In the genomic region with DNA sequence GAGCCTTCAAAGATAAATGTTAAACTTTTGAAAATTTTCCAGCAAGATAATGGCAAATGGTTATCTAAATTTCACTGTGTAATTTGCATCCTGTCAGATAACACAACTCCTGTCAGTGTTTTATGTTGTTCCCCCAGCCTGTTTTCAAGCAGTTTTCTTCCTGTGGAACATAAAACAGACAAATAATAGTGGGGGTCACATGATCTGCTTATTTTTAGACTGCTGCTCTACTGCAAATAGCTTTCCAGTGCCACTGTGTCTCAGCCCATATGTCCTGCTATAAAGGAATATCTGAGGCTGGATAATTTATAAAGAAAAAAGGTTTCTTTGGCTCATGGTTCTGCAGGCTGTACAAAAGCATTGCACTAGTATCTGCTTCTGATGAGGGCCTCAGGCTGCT, we compare ENCODE assay signal across 28 cellular contexts. TPM values are rescaled to one million over a fixed set of nuclear protein-coding genes. Genes with fewer than 3 reads are reported as not detected.
DNase-seq lines count a peak whose midpoint lies in the region; ATAC-seq, FAIRE-seq and TF ChIP-seq lines count a peak whose summit lies in the region.
"Had no signal": no experiment of that assay in that cellular context is flagged by ENCODE, and none has a peak within 500 bp of the region (broad histone marks: within the 10 kb centered on the region; RNA-seq: fewer than 3 reads in every experiment).

No MANE protein-coding gene starts in this region.

- H3K27ac ChIP-seq in ascending aorta (peak overlapping the region; percentile 48 to 53), caudate nucleus (ENCODE audit: low read depth, low read length) (peak overlapping the region; percentile 53), subcutaneous abdominal adipose tissue (ENCODE audit: low read depth, low read length) (peak overlapping the region; percentile 29), HepG2 (ENCODE audit: extremely low read length, insufficient read depth, low read length) (no peak overlapping the region)
- H3K27ac ChIP-seq: PC-9, RWPE1 had no signal

- peak; percentile 72 for ATAC-seq in left ventricle myocardium superior
- ATAC-seq in HepG2, result no peak
- ATAC-seq: GM12878, GM23338 had no signal

- H3K36me3 ChIP-seq in ascending aorta, result no peaks in the 10 kb centered on the region
- no peaks in the 10 kb centered on the region for H3K36me3 ChIP-seq in subcutaneous abdominal adipose tissue (ENCODE audit: control insufficient read depth in 5 of 5, insufficient read depth in 5 of 5, low read length in 5 of 5)
- no peaks in the 10 kb centered on the region for H3K36me3 ChIP-seq in HepG2 (replicated peaks in 1 of 2; ENCODE audit: control insufficient read depth in 1 of 2, insufficient read depth in 2 of 2, low read length in 2 of 2)
- H3K36me3 ChIP-seq: MG63 had no signal

- H3K9ac ChIP-seq in subcutaneous abdominal adipose tissue (ENCODE audit: low read length in 5 of 5) (no peak overlapping the region), HepG2 (ENCODE audit: insufficient read depth, low read depth, low read length) (no peak overlapping the region)

- in situ Hi-C loops in HepG2 (cut with HindIII; ENCODE audit: extremely low pct_ligation_motif_present, low pct_unique_long_range_greater_than_20kb), result no loop called here

- TF ChIP-seq CTCF in ascending aorta (IDR thresholded peaks at IDR 0.05) (no peak), HepG2 (CRISPR knock-in tag; IDR thresholded peaks at IDR 0.05) (no peak)

- H3K4me1 ChIP-seq in ascending aorta (peaks cover 1 to 46% of the 10 kb centered on the region in 2 donors), subcutaneous abdominal adipose tissue (ENCODE audit: control insufficient read depth in 5 of 5, insufficient read depth in 5 of 5, low read length in 5 of 5) (peaks cover 2 to 34% (median 24%) of the 10 kb centered on the region in 5 donors), HepG2 (ENCODE audit: insufficient read depth, low read length) (no peaks in the 10 kb centered on the region)

- no peaks in the 10 kb centered on the region for H3K79me2 ChIP-seq in HepG2 (ENCODE audit: insufficient read depth, low read length)

- BruUV-seq in HepG2 (replicated peaks; lab: Mats Ljungman, UMichigan), result no TSS peak

- TF ChIP-seq RAD21 in HepG2 (CRISPR knock-in tag; IDR thresholded peaks at IDR 0.05), result no peak

- FAIRE-seq in HepG2 (lab: Jason Lieb, UNC), result no peak
- FAIRE-seq: G401.6, GM12878 had no signal

- H3K4me3 ChIP-seq in ascending aorta (no peak overlapping the region), subcutaneous abdominal adipose tissue (ENCODE audit: low read depth in 1 of 5, low read length in 5 of 5) (no peak overlapping the region), HepG2 (replicated peaks in 1 of 3; ENCODE audit: insufficient read depth in 1 of 3, low read depth in 2 of 3, low read length in 3 of 3) (no peak overlapping the region)
- H3K4me3 ChIP-seq: GM12878, GM23338, MG63, PC-9 had no signal

- CTCF ChIA-PET in HepG2 (lab: Yijun Ruan, JAX; ENCODE audit: low intra/inter-chr PET ratio, low total read pairs), result no interaction called here

- intact Hi-C loops in ascending aorta (cut with DNase I), result no loop called here
- intact Hi-C loops in left ventricle myocardium superior (cut with micrococcal nuclease), result no loop called here
- intact Hi-C loops in HepG2 (cut with micrococcal nuclease; ENCODE audit: unreplicated experiment), result no loop called here

- no peaks in the 10 kb centered on the region for H4K20me1 ChIP-seq in HepG2 (ENCODE audit: insufficient read depth, low read length)

- no peak overlapping the region for H3K4me2 ChIP-seq in HepG2 (ENCODE audit: low read depth, low read length)
- H3K4me2 ChIP-seq: GM23338, PC-9 had no signal

- POLR2A ChIA-PET in HepG2 (lab: Yijun Ruan, JAX), result no interaction called here

- H2AFZ ChIP-seq in HepG2 (ENCODE audit: low read length), result no peak overlapping the region
- H2AFZ ChIP-seq: GM23338, PC-9 had no signal

- no peaks in the 10 kb centered on the region for H3K27me3 ChIP-seq in ascending aorta
- H3K27me3 ChIP-seq in subcutaneous abdominal adipose tissue (ENCODE audit: control insufficient read depth in 5 of 5, insufficient read depth in 4 of 5, low read length in 5 of 5), result no peaks in the 10 kb centered on the region
- H3K27me3 ChIP-seq in HepG2 (ENCODE audit: control insufficient read depth in 1 of 2, insufficient read depth in 2 of 2, low read length in 2 of 2), result no peaks in the 10 kb centered on the region
- H3K27me3 ChIP-seq: MG63 had no signal

- DNase-seq in ascending aorta (ENCODE audit: low spot score in 2 of 2) (no peak), caudate nucleus (lab: John Stamatoyannopoulos, UW) (no peak), left ventricle myocardium superior (no peak), RPMI8226 (no peak), NCI-H774 (lab: John Stamatoyannopoulos, UW) (no peak), erythroblast (lab: John Stamatoyannopoulos, UW) (no peak), HepG2 (ENCODE audit: low spot score) (no peak)
- DNase-seq: C1 segment of cervical spinal cord; CD4-positive, alpha-beta memory T cell; COR-L47; H9; HFFc6; KG1; MG63; NCI-H1105 treated with DMSO at 0.1 percent for 48 hours; NCI-H146; NCI-H1930; NCI-H446; NCI-H524 treated with DMSO at 0.1 percent for 48 hours; NCI-H82; PC-9 had no signal

- H3K9me3 ChIP-seq in ascending aorta (no peaks in the 10 kb centered on the region), subcutaneous abdominal adipose tissue (ENCODE audit: control insufficient read depth in 5 of 5, low read length in 5 of 5) (no peaks in the 10 kb centered on the region), HepG2 (ENCODE audit: low read length) (no peaks in the 10 kb centered on the region; the same call in 1 of the 2 replicates)
- H3K9me3 ChIP-seq: MG63 had no signal

- no peak for TF ChIP-seq POLR2A in erythroblast (IDR thresholded peaks at IDR 0.05; ENCODE audit: low read length)
- no peak for TF ChIP-seq POLR2A in HepG2 (IDR thresholded peaks at IDR 0.05; ENCODE audit: insufficient read depth in 1 of 2, low read depth in 2 of 2, low read length in 2 of 2)

- TF ChIP-seq EP300 in HepG2 (IDR thresholded peaks at IDR 0.05; ENCODE audit: low read depth in 2 of 2, low read length in 2 of 2), result no peak
- no peak for TF ChIP-seq EP300 in HepG2 (CRISPR knock-in tag; IDR thresholded peaks at IDR 0.05; ENCODE audit: borderline replicate concordance)

TF ChIP-seq in HepG2, 621 proteins besides CTCF, POLR2A, EP300 and RAD21:
- TF ChIP-seq ZNF136 (CRISPR knock-in tag; IDR thresholded peaks at IDR 0.05; ENCODE audit: low read depth), result no peak
- no peak for TF ChIP-seq ATF7 (IDR thresholded peaks at IDR 0.05)
- no peak for TF ChIP-seq ATF7 (CRISPR knock-in tag; IDR thresholded peaks at IDR 0.05)
- no peak for TF ChIP-seq PHB2 (IDR thresholded peaks at IDR 0.05; ENCODE audit: partially characterized antibody)

RNA-seq across cellular contexts. Expression of a gene that starts 32.2 kb away (rescaled TPM):
- 6.0 TPM for total RNA-seq in ascending aorta
- total RNA-seq in left ventricle myocardium superior, result 1.8 TPM
- not detected in 2 replicates for total RNA-seq in HepG2 (2016; rRNA removed; fragmentation: Illumina TruSeq; extraction: Trizol)
- not detected in 2 replicates for total RNA-seq in HepG2 (2016; cell fraction: cytosol; rRNA removed; fragmentation: Illumina TruSeq; extraction: Trizol; ENCODE audit: low read depth)
- not detected in 2 replicates for total RNA-seq in HepG2 (2016; cell fraction: insoluble cytoplasmic fraction; rRNA removed; fragmentation: Illumina TruSeq; extraction: Trizol)
- not detected in 2 replicates for total RNA-seq in HepG2 (2016; cell fraction: membrane; rRNA removed; fragmentation: Illumina TruSeq; extraction: Trizol)
- total RNA-seq in HepG2 (2016; cell fraction: nucleus; rRNA removed; fragmentation: Illumina TruSeq; extraction: Trizol), result not detected in 2 replicates
- not detected in 2 replicates for polyA plus RNA-seq in HepG2 (2011; rRNA removed)
- polyA plus RNA-seq in HepG2 (2011; cell fraction: cytosol; rRNA removed), result not detected in 2 replicates
- not detected in 2 replicates for polyA plus RNA-seq in HepG2 (2011; cell fraction: nucleus; rRNA removed)
- not detected in 2 replicates for polyA plus RNA-seq in HepG2 (2012)
- polyA plus RNA-seq in HepG2 (2016; cell fraction: cytosol; fragmentation: Illumina TruSeq; extraction: Trizol; ENCODE audit: low read depth), result not detected in 2 replicates
- not detected in 2 replicates for polyA plus RNA-seq in HepG2 (2016; cell fraction: insoluble cytoplasmic fraction; fragmentation: Illumina TruSeq; extraction: Trizol; ENCODE audit: low read depth)
- polyA plus RNA-seq in HepG2 (2016; cell fraction: membrane; fragmentation: Illumina TruSeq; extraction: Trizol; ENCODE audit: low read depth), result not detected in 2 replicates
- not detected in 2 replicates for polyA plus RNA-seq in HepG2 (2016; cell fraction: nucleus; fragmentation: Illumina TruSeq; extraction: Trizol; ENCODE audit: insufficient read depth, low read depth)
- not detected in 2 replicates for polyA minus RNA-seq in HepG2 (2011; rRNA and poly(A)+ RNA removed; ENCODE audit: low replicate concordance)
- polyA minus RNA-seq in HepG2 (2011; cell fraction: cytosol; rRNA and poly(A)+ RNA removed), result not detected in 2 replicates
- not detected in 2 replicates for polyA minus RNA-seq in HepG2 (2011; cell fraction: nucleus; rRNA and poly(A)+ RNA removed)
- total RNA-seq: A673; CD4-positive, alpha-beta memory T cell; GM23338; H9; HT1080; PC-9 had no signal
- polyA plus RNA-seq: CD4-positive, alpha-beta memory T cell had no signal
